In genomic region chr9:126499911-126500599, GRCh38 we compare ENCODE assay signal across 10 cellular contexts.
A peak's percentile ranks its signal among the peaks of the same experiment; 100 is the strongest.
DNase-seq lines count a peak whose midpoint lies in the region; ATAC-seq and TF ChIP-seq lines count a peak whose summit lies in the region.
"Had no signal": no experiment of that assay in that cellular context is flagged by ENCODE, and none has a peak within 500 bp of the region (broad histone marks: within the 10 kb centered on the region; RNA-seq: fewer than 3 reads in every experiment).

No MANE protein-coding gene starts in this region.

- ATAC-seq in WTC11: peak; percentile 9
- no peak for ATAC-seq in HG03457 (IDR thresholded peaks at IDR 0.05; ENCODE audit: unreplicated experiment)
- ATAC-seq in GM21447 (IDR thresholded peaks at IDR 0.05; ENCODE audit: unreplicated experiment): no peak

- TF ChIP-seq CTCF in WTC11 (IDR thresholded peaks at IDR 0.05): no peak
- TF ChIP-seq CTCF in hepatocyte (IDR thresholded peaks at IDR 0.05; ENCODE audit: poor library complexity): no peak

- H3K4me3 ChIP-seq in H7 (ENCODE audit: insufficient read depth, low read depth, low read length): peak overlapping the region; percentile 45
- no peak overlapping the region for H3K4me3 ChIP-seq in hepatocyte
- peak overlapping the region; percentile 64 for H3K4me3 ChIP-seq in skeletal muscle satellite cell (ENCODE audit: low read length)
- H3K4me3 ChIP-seq in CD4-positive, alpha-beta memory T cell (ENCODE audit: low read length in 2 of 2): no peak overlapping the region

- H4K20me1 ChIP-seq in hepatocyte (ENCODE audit: insufficient read depth, poor library complexity, severe bottlenecking): peaks cover 9% of the 10 kb centered on the region

- peaks cover 12% of the 10 kb centered on the region for H3K27me3 Mint-ChIP-seq in WTC11 (ENCODE audit: low read depth)
- H3K27me3 Mint-ChIP-seq in CD4-positive, alpha-beta memory T cell: peaks cover 2 to 4% of the 10 kb centered on the region in 2 donors
- H3K27me3 Mint-ChIP-seq: central memory CD8-positive, alpha-beta T cell had no signal

- H3K9me3 Mint-ChIP-seq in WTC11: no peaks in the 10 kb centered on the region
- no peaks in the 10 kb centered on the region for H3K9me3 Mint-ChIP-seq in CD4-positive, alpha-beta memory T cell
- H3K9me3 Mint-ChIP-seq: central memory CD8-positive, alpha-beta T cell had no signal

- peak overlapping the region; percentile 32 for H2AFZ ChIP-seq in hepatocyte

- peak overlapping the region; percentile 26 for H3K9ac ChIP-seq in skeletal muscle satellite cell (ENCODE audit: low read depth, low read length)

- CTCF ChIA-PET in WTC11 (lab: Charles Lee): interaction anchor here (0.7 to 9.4 kb wide), 49 partner anchors 9 to 282 kb away, joined by 3 to 360 read pairs (median 6); no protein-coding TSS in a partner anchor
- CTCF ChIA-PET in CD4-positive, alpha-beta memory T cell (lab: Charles Lee; ENCODE audit: partially characterized antibody): interaction anchor here (0.6 to 14.9 kb wide), 22 partner anchors 9 to 198 kb away, joined by 3 to 266 read pairs (median 6); no protein-coding TSS in a partner anchor

- peaks cover 13% of the 10 kb centered on the region for H3K4me1 Mint-ChIP-seq in WTC11
- peaks cover 2 to 11% (median 5%) of the 10 kb centered on the region in 4 donors for H3K4me1 Mint-ChIP-seq in CD4-positive, alpha-beta memory T cell

- H3K9me3 ChIP-seq in hepatocyte (ENCODE audit: low read depth) (no peaks in the 10 kb centered on the region), skeletal muscle satellite cell (replicated peaks; ENCODE audit: low read length) (no peaks in the 10 kb centered on the region)
- H3K9me3 ChIP-seq in CD4-positive, alpha-beta memory T cell (ENCODE audit: control insufficient read depth in 1 of 2, low read length in 2 of 2): no peaks in the 10 kb centered on the region

- H3K27ac ChIP-seq in hepatocyte: no peak overlapping the region
- no peak overlapping the region for H3K27ac ChIP-seq in CD4-positive, alpha-beta memory T cell (ENCODE audit: low read depth, low read length)

- H3K36me3 ChIP-seq in H7 (replicated peaks; ENCODE audit: control insufficient read depth, insufficient read depth, low read length): no peaks in the 10 kb centered on the region
- H3K36me3 ChIP-seq in hepatocyte (replicated peaks; ENCODE audit: insufficient read depth, low read depth): no peaks in the 10 kb centered on the region
- no peaks in the 10 kb centered on the region for H3K36me3 ChIP-seq in skeletal muscle satellite cell (ENCODE audit: insufficient read depth, low read length)
- no peaks in the 10 kb centered on the region for H3K36me3 ChIP-seq in CD4-positive, alpha-beta memory T cell (ENCODE audit: insufficient read depth, low read length)

- no peaks in the 10 kb centered on the region for H3K9me2 ChIP-seq in hepatocyte (replicated peaks; ENCODE audit: insufficient read depth)

- DNase-seq in H7 (peak; percentile 80), WTC11 (ENCODE audit: low spot score) (peak; percentile 36), hepatocyte (ENCODE audit: low spot score) (no peak)
- DNase-seq in CD4-positive, alpha-beta memory T cell: no peak
- DNase-seq in activated naive CD4-positive, alpha-beta T cell (lab: John Stamatoyannopoulos, UW): no peak
- DNase-seq: NCI-H1417 treated with DMSO at 0.1 percent for 48 hours had no signal

- POLR2A ChIA-PET in WTC11 (lab: Charles Lee): interaction anchor here (0.6 to 1.0 kb wide), 2 partner anchors 21 to 58 kb away, joined by 3 to 6 read pairs; no protein-coding TSS in a partner anchor
- POLR2A ChIA-PET in CD4-positive, alpha-beta memory T cell (lab: Charles Lee; ENCODE audit: partially characterized antibody): interaction anchor here (1.0 to 1.7 kb wide), 3 partner anchors 17 to 58 kb away, joined by 3 to 7 read pairs (median 3); no protein-coding TSS in a partner anchor

- intact Hi-C loops in CD4-positive, alpha-beta memory T cell (cut with micrococcal nuclease): loop anchor here (1.0 kb wide), 1 partner anchor 58 kb away; no protein-coding TSS in a partner anchor

- no peaks in the 10 kb centered on the region for H3K79me2 ChIP-seq in hepatocyte

- H3K27me3 ChIP-seq in H7 (ENCODE audit: control insufficient read depth, insufficient read depth, low read length) (peaks cover 8% of the 10 kb centered on the region), hepatocyte (peaks cover 12% of the 10 kb centered on the region), skeletal muscle satellite cell (ENCODE audit: control insufficient read depth, insufficient read depth, low read length) (peaks cover 6% of the 10 kb centered on the region)
- peaks cover 5% of the 10 kb centered on the region for H3K27me3 ChIP-seq in CD4-positive, alpha-beta memory T cell (ENCODE audit: insufficient read depth, low read length)

- H3K4me3 Mint-ChIP-seq in WTC11: peak overlapping the region; percentile 77
- H3K4me3 Mint-ChIP-seq in CD4-positive, alpha-beta memory T cell: peak overlapping the region in 1 of 8 donors; percentile 70

- 37% methylated on average over 14 of the region's 20 CpGs for WGBS in hepatocyte (ENCODE audit: low lambda C conversion rate, missing lambda C conversion rate)

- H3K4me1 ChIP-seq in hepatocyte (ENCODE audit: insufficient read depth): peaks cover 8% of the 10 kb centered on the region
- H3K4me1 ChIP-seq in skeletal muscle satellite cell (ENCODE audit: control insufficient read depth, insufficient read depth, low read length): peaks cover 21% of the 10 kb centered on the region
- peaks cover 6% of the 10 kb centered on the region for H3K4me1 ChIP-seq in CD4-positive, alpha-beta memory T cell (ENCODE audit: insufficient read depth, low read length)

- H3K4me2 ChIP-seq in hepatocyte: peak overlapping the region; percentile 93
- H3K4me2 ChIP-seq in skeletal muscle satellite cell (ENCODE audit: low read length): peak overlapping the region; percentile 82

- H3K36me3 Mint-ChIP-seq in WTC11: no peaks in the 10 kb centered on the region
- no peaks in the 10 kb centered on the region for H3K36me3 Mint-ChIP-seq in CD4-positive, alpha-beta memory T cell

- H3K27ac Mint-ChIP-seq in WTC11: no peak overlapping the region
- H3K27ac Mint-ChIP-seq in CD4-positive, alpha-beta memory T cell: no peak overlapping the region

TF ChIP-seq in WTC11, 78 proteins besides CTCF, POLR2A, EP300 and RAD21 (continues in another document):
- no peak for TF ChIP-seq TCF7 (CRISPR knock-in tag; IDR thresholded peaks at IDR 0.05; ENCODE audit: low read depth)
- TF ChIP-seq IRF1 (CRISPR knock-in tag; IDR thresholded peaks at IDR 0.05): no peak
- TF ChIP-seq GABPB1 (CRISPR knock-in tag; IDR thresholded peaks at IDR 0.05): no peak
- no peak for TF ChIP-seq TP53 (CRISPR knock-in tag; IDR thresholded peaks at IDR 0.05)
- no peak for TF ChIP-seq ZNF512 (CRISPR knock-in tag; IDR thresholded peaks at IDR 0.05; ENCODE audit: borderline replicate concordance)
- no peak for TF ChIP-seq RORB (CRISPR knock-in tag; IDR thresholded peaks at IDR 0.05)
- no peak for TF ChIP-seq CDX4 (CRISPR knock-in tag; IDR thresholded peaks at IDR 0.05; ENCODE audit: borderline replicate concordance)
- TF ChIP-seq ZNF281 (CRISPR knock-in tag; IDR thresholded peaks at IDR 0.05): no peak

Comparison
In these comparisons a context has a peak if more than half of its experiments do, and no peak if none do; other contexts are left out.
1. DNase-seq: peak in H7 (single experiment) and WTC11 (single experiment); none in hepatocyte (single experiment), CD4-positive, alpha-beta memory T cell (0 of 5) and activated naive CD4-positive, alpha-beta T cell (0 of 4).
2. H3K4me3 ChIP-seq: peak in H7 (single experiment) and skeletal muscle satellite cell (single experiment); none in hepatocyte (single experiment) and CD4-positive, alpha-beta memory T cell (0 of 2).